In the genomic region with DNA sequence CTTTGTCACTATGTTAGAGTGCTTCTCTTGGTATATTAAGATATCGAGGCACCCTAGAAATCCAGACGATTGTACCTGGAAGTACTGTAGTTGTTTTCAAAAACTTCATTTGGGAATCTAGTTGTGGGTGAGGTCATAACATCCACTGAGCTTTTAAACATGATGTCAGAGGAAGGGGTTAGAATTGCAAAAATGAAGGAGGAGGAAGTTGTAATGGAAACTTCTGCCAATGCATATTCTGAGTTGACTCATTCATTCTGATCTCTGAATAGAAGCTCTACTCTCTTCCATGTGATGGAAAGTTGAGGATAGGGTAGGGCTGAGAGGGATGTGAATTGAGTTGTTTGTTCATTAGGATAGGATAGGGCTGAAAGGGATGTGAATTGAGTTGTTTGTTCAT, we compare ENCODE assay signal across 10 cellular contexts. TPM values are rescaled to one million over a fixed set of nuclear protein-coding genes. Genes with fewer than 3 reads are reported as not detected.
DNase-seq lines count a peak whose midpoint lies in the region; ATAC-seq and TF ChIP-seq lines count a peak whose summit lies in the region.
"Had no signal": no experiment of that assay in that cellular context is flagged by ENCODE, and none has a peak within 500 bp of the region (broad histone marks: within the 10 kb centered on the region; RNA-seq: fewer than 3 reads in every experiment).

No MANE protein-coding gene starts in this region.

- peaks cover 94% of the 10 kb centered on the region for H3K36me3 Mint-ChIP-seq in activated T-cell treated with anti-CD3 and anti-CD28 coated beads, Interleukin-2, amount 50 U/mL, for 24 hours (ENCODE audit: low read depth)
- peaks cover 98% of the 10 kb centered on the region for H3K36me3 Mint-ChIP-seq in dendritic cell treated with granulocyte-macrophage colony-stimulating factor and Interleukin-4, amounts not matched to agents 40 ng/mL and 50 ng/mL, for 4 days (ENCODE audit: low read depth)
- H3K36me3 Mint-ChIP-seq in stimulated activated naive B cell treated with anti-CD40 and anti-IgM and Interleukin-4, amounts not matched to agents 10 μg/mL and 1 μg/mL and 100 μg/mL, for 72 hours, result peaks cover 23 to 59% of the 10 kb centered on the region in 2 donors

- H3K27me3 ChIP-seq in Panc1 (ENCODE audit: control insufficient read depth, insufficient read depth, low read length), result no peaks in the 10 kb centered on the region

- intact Hi-C loops in Panc1 (cut with micrococcal nuclease; ENCODE audit: unreplicated experiment) (no loop called here), sciatic nerve (cut with DNase I) (loop anchor here (10.0 kb wide), 1 partner anchor 1158 kb away; no protein-coding TSS in a partner anchor)
- intact Hi-C loops in dendritic cell treated with granulocyte-macrophage colony-stimulating factor and Interleukin-4, amounts not matched to agents 40 ng/mL and 50 ng/mL, for 4 days (cut with micrococcal nuclease), result no loop called here

- no peak for DNase-seq in activated T-cell treated with anti-CD3 and anti-CD28 coated beads, Interleukin-2, amount 50 U/mL, for 24 hours
- no peak for DNase-seq in activated T-cell treated with anti-CD3 and anti-CD28 coated beads, Interleukin-2, amount 50 U/mL, for 1 hour
- DNase-seq in Panc1 (ENCODE audit: low read depth, low spot score) (no peak), sciatic nerve (ENCODE audit: low spot score) (no peak), AG08395 (ENCODE audit: low spot score) (no peak)
- no peak for DNase-seq in stimulated activated naive B cell treated with anti-CD40 and anti-IgM and Interleukin-4, amounts not matched to agents 10 μg/mL and 1 μg/mL and 100 μg/mL, for 72 hours
- DNase-seq: NCI-H1694 had no signal

- peak overlapping the region; percentile 97 for H3K27ac ChIP-seq in Panc1 (ENCODE audit: low read length)
- H3K27ac ChIP-seq: VCaP had no signal

- H3K36me3 ChIP-seq in Panc1 (ENCODE audit: control insufficient read depth, insufficient read depth, low read length), result peaks cover 22% of the 10 kb centered on the region

- peak overlapping the region; percentile 98 for H3K27ac Mint-ChIP-seq in activated T-cell treated with anti-CD3 and anti-CD28 coated beads, Interleukin-2, amount 50 U/mL, for 24 hours
- peak overlapping the region; percentile 69 for H3K27ac Mint-ChIP-seq in dendritic cell treated with granulocyte-macrophage colony-stimulating factor and Interleukin-4, amounts not matched to agents 40 ng/mL and 50 ng/mL, for 4 days
- H3K27ac Mint-ChIP-seq in stimulated activated naive B cell treated with anti-CD40 and anti-IgM and Interleukin-4, amounts not matched to agents 10 μg/mL and 1 μg/mL and 100 μg/mL, for 72 hours, result peak overlapping the region; percentile 95

- peak overlapping the region; percentile 83 for H3K4me3 Mint-ChIP-seq in activated T-cell treated with anti-CD3 and anti-CD28 coated beads, Interleukin-2, amount 50 U/mL, for 24 hours
- no peak overlapping the region for H3K4me3 Mint-ChIP-seq in dendritic cell treated with granulocyte-macrophage colony-stimulating factor and Interleukin-4, amounts not matched to agents 40 ng/mL and 50 ng/mL, for 4 days
- H3K4me3 Mint-ChIP-seq in stimulated activated naive B cell treated with anti-CD40 and anti-IgM and Interleukin-4, amounts not matched to agents 10 μg/mL and 1 μg/mL and 100 μg/mL, for 72 hours, result peak overlapping the region; percentile 27 to 47

- peak overlapping the region; percentile 0 to 8; a peak in 2 of 4 replicates for H3K4me3 ChIP-seq in Panc1 (ENCODE audit: low read depth in 2 of 2, low read length in 2 of 2)

- CTCF ChIA-PET in Panc1 (lab: Charles Lee), result no interaction called here

- POLR2A ChIA-PET in Panc1 (lab: Charles Lee), result interaction anchor here (0.6 to 1.1 kb wide), 5 partner anchors 8 to 293 kb away, joined by 3 to 8 read pairs (median 3); no protein-coding TSS in a partner anchor

- ATAC-seq in Panc1 (no peak), GM21528 (IDR thresholded peaks at IDR 0.05; ENCODE audit: low FRiP score, unreplicated experiment) (no peak), sciatic nerve (no peak)
- peak; percentile 9 to 23 for ATAC-seq in stimulated activated naive B cell treated with anti-CD40 and anti-IgM and Interleukin-4, amounts not matched to agents 10 μg/mL and 1 μg/mL and 100 μg/mL, for 72 hours (replicated peaks)

- peaks cover 94% of the 10 kb centered on the region for H3K4me1 Mint-ChIP-seq in activated T-cell treated with anti-CD3 and anti-CD28 coated beads, Interleukin-2, amount 50 U/mL, for 24 hours (ENCODE audit: low read depth)
- H3K4me1 Mint-ChIP-seq in dendritic cell treated with granulocyte-macrophage colony-stimulating factor and Interleukin-4, amounts not matched to agents 40 ng/mL and 50 ng/mL, for 4 days (ENCODE audit: low read depth), result peaks cover 95% of the 10 kb centered on the region
- peaks cover 77 to 98% of the 10 kb centered on the region in 2 donors for H3K4me1 Mint-ChIP-seq in stimulated activated naive B cell treated with anti-CD40 and anti-IgM and Interleukin-4, amounts not matched to agents 10 μg/mL and 1 μg/mL and 100 μg/mL, for 72 hours

- no peaks in the 10 kb centered on the region for H3K9me3 ChIP-seq in Panc1 (ENCODE audit: control insufficient read depth, insufficient read depth, low read depth, low read length)

- H3K9me3 Mint-ChIP-seq in activated T-cell treated with anti-CD3 and anti-CD28 coated beads, Interleukin-2, amount 50 U/mL, for 24 hours, result peaks cover 9% of the 10 kb centered on the region
- no peaks in the 10 kb centered on the region for H3K9me3 Mint-ChIP-seq in dendritic cell treated with granulocyte-macrophage colony-stimulating factor and Interleukin-4, amounts not matched to agents 40 ng/mL and 50 ng/mL, for 4 days
- H3K9me3 Mint-ChIP-seq in stimulated activated naive B cell treated with anti-CD40 and anti-IgM and Interleukin-4, amounts not matched to agents 10 μg/mL and 1 μg/mL and 100 μg/mL, for 72 hours, result peaks cover 2 to 4% of the 10 kb centered on the region in 2 donors

- in situ Hi-C loops in Panc1 (cut with HindIII; ENCODE audit: low pct_unique_long_range_greater_than_20kb, low sequenced_read_pairs), result no loop called here

- BruUV-seq in Panc1 (replicated peaks; lab: Mats Ljungman, UMichigan), result no TSS peak

- H3K4me1 ChIP-seq in Panc1 (ENCODE audit: control insufficient read depth, insufficient read depth, low read length), result peaks cover 93% of the 10 kb centered on the region

- TF ChIP-seq CTCF in Panc1 (IDR thresholded peaks at IDR 0.05), result no peak

- H3K27me3 Mint-ChIP-seq in activated T-cell treated with anti-CD3 and anti-CD28 coated beads, Interleukin-2, amount 50 U/mL, for 24 hours, result no peaks in the 10 kb centered on the region
- no peaks in the 10 kb centered on the region for H3K27me3 Mint-ChIP-seq in dendritic cell treated with granulocyte-macrophage colony-stimulating factor and Interleukin-4, amounts not matched to agents 40 ng/mL and 50 ng/mL, for 4 days
- no peaks in the 10 kb centered on the region for H3K27me3 Mint-ChIP-seq in stimulated activated naive B cell treated with anti-CD40 and anti-IgM and Interleukin-4, amounts not matched to agents 10 μg/mL and 1 μg/mL and 100 μg/mL, for 72 hours

RNA-seq across cellular contexts. Expression of a gene that starts 7.7 kb away (rescaled TPM):
- total RNA-seq in Panc1 (2021; ENCODE audit: unreplicated experiment) (1,819 TPM), sciatic nerve (188 TPM)
- 1,270 TPM for polyA plus RNA-seq in Panc1 (2012; ENCODE audit: insufficient read length)

Comparison
In these comparisons a context has a peak if more than half of its experiments do, and no peak if none do; other contexts are left out.
1. ATAC-seq: peak in stimulated activated naive B cell treated with anti-CD40 and anti-IgM and Interleukin-4, amounts not matched to agents 10 μg/mL and 1 μg/mL and 100 μg/mL, for 72 hours (2 of 2); none in Panc1 (single experiment), GM21528 (single experiment) and sciatic nerve (single experiment).
2. Peak in every context shown above with its lines, with median percentiles within 50 percentile points of each other: H3K27ac Mint-ChIP-seq.